In genomic region chr1:229694053-229694693, GRCh38 we compare ENCODE assay signal across 9 cellular contexts.
DNase-seq lines count a peak whose midpoint lies in the region; ATAC-seq, FAIRE-seq and TF ChIP-seq lines count a peak whose summit lies in the region.
"Had no signal": no experiment of that assay in that cellular context is flagged by ENCODE, and none has a peak within 500 bp of the region (broad histone marks: within the 10 kb centered on the region; RNA-seq: fewer than 3 reads in every experiment).

No MANE protein-coding gene starts in this region.

- H3K4me1 ChIP-seq in HUES48 (ENCODE audit: control insufficient read depth, insufficient read depth, low read length) (peaks cover 44% of the 10 kb centered on the region), right atrium auricular region (peaks cover 0 to 19% of the 10 kb centered on the region in 2 donors)

- no peak for ATAC-seq in naive thymus-derived CD8-positive, alpha-beta T cell
- ATAC-seq: Panc1 had no signal

- H3K4me1 Mint-ChIP-seq in naive thymus-derived CD8-positive, alpha-beta T cell = peaks cover 1 to 31% (median 25%) of the 10 kb centered on the region in 4 donors

- no peak overlapping the region for H3K4me3 Mint-ChIP-seq in naive thymus-derived CD8-positive, alpha-beta T cell

- H3K27me3 ChIP-seq in HUES48 (ENCODE audit: control insufficient read depth, insufficient read depth, low read length) (no peaks in the 10 kb centered on the region), right atrium auricular region (no peaks in the 10 kb centered on the region)

- H3K9me3 ChIP-seq in HUES48 (ENCODE audit: control insufficient read depth, insufficient read depth, low read length) (no peaks in the 10 kb centered on the region), right atrium auricular region (no peaks in the 10 kb centered on the region)

- no peaks in the 10 kb centered on the region for H3K36me3 Mint-ChIP-seq in naive thymus-derived CD8-positive, alpha-beta T cell

- POLR2A ChIA-PET in naive thymus-derived CD8-positive, alpha-beta T cell (lab: Charles Lee) = no interaction called here

- H3K27ac Mint-ChIP-seq in naive thymus-derived CD8-positive, alpha-beta T cell = no peak overlapping the region

- no peaks in the 10 kb centered on the region for H3K9me3 Mint-ChIP-seq in naive thymus-derived CD8-positive, alpha-beta T cell

- TF ChIP-seq CTCF in right atrium auricular region (IDR thresholded peaks at IDR 0.05) = no peak

- peak overlapping the region; percentile 54 for H3K27ac ChIP-seq in HUES48 (ENCODE audit: low read depth, low read length)
- H3K27ac ChIP-seq in right atrium auricular region = no peak overlapping the region

- peaks cover 0 to 4% (median 3%) of the 10 kb centered on the region in 5 donors for H3K27me3 Mint-ChIP-seq in naive thymus-derived CD8-positive, alpha-beta T cell

- no peak for TF ChIP-seq POLR2A in GM12892 (IDR thresholded peaks at IDR 0.05; ENCODE audit: low read depth, low read length)

- DNase-seq in RCC 7860 (ENCODE audit: low spot score) (peak; percentile 89), right atrium auricular region (ENCODE audit: low spot score) (peak; percentile 82), stromal cell of bone marrow (ENCODE audit: low read depth) (peak; percentile 47), GM12892 (ENCODE audit: insufficient read length) (no peak), AML-193 (lab: John Stamatoyannopoulos, UW) (no peak)
- DNase-seq in activated CD4-positive, alpha-beta T cell treated with anti-CD3 and anti-CD28 coated beads for 4 hours = no peak
- no peak for DNase-seq in naive thymus-derived CD8-positive, alpha-beta T cell

- H3K36me3 ChIP-seq in HUES48 (ENCODE audit: control insufficient read depth, insufficient read depth, low read length) (no peaks in the 10 kb centered on the region), right atrium auricular region (no peaks in the 10 kb centered on the region)

- H3K4me3 ChIP-seq in HUES48 (ENCODE audit: low read depth, low read length) (no peak overlapping the region), right atrium auricular region (no peak overlapping the region)

- peak; percentile 86 for FAIRE-seq in RCC 7860 (lab: Jason Lieb, UNC)
- FAIRE-seq in GM12892 (lab: Jason Lieb, UNC) = no peak

- H3K9ac ChIP-seq in HUES48 (ENCODE audit: low read depth, low read length) = no peak overlapping the region

Comparison
In these comparisons a context has a peak if more than half of its experiments do, and no peak if none do; other contexts are left out.
1. DNase-seq: peak in RCC 7860 (single experiment), right atrium auricular region (single experiment) and stromal cell of bone marrow (single experiment); none in activated CD4-positive, alpha-beta T cell treated with anti-CD3 and anti-CD28 coated beads for 4 hours (0 of 2), GM12892 (single experiment), naive thymus-derived CD8-positive, alpha-beta T cell (0 of 10) and AML-193 (0 of 2).